ENCODE assay signal across 31 cellular contexts in genomic region chr12:90401185-90401584, GRCh38.
"Had no signal": no experiment of that assay in that cellular context is flagged by ENCODE, and none has a peak within 500 bp of the region (broad histone marks: within the 10 kb centered on the region; RNA-seq: fewer than 3 reads in every experiment).

No MANE protein-coding gene starts in this region.

- H3K4me2 ChIP-seq: neural progenitor cell, smooth muscle cell had no signal

- ATAC-seq: naive thymus-derived CD4-positive, alpha-beta T cell; natural killer cell; psoas muscle; right cardiac atrium; sciatic nerve; stimulated activated memory B cell treated with anti-CD40 and anti-IgM and Interleukin-4, amounts not matched to agents 10 μg/mL and 1 μg/mL and 100 μg/mL, for 72 hours; stimulated activated naive CD8-positive, alpha-beta T cell treated with anti-CD3 and anti-CD28 coated beads, Interleukin-15, amount 100 ng/mL, for 72 hours; stimulated activated naive CD8-positive, alpha-beta T cell treated with anti-CD3 and anti-CD28 coated beads, Interleukin-15, Interleukin-2, amounts not matched to agents 100 U/mL and 50 U/mL, for 24 hours; upper lobe of right lung had no signal

- H3K27me3 Mint-ChIP-seq: progenitor cell of endocrine pancreas; stimulated activated naive CD8-positive, alpha-beta T cell treated with anti-CD3 and anti-CD28 coated beads, Interleukin-15, amount 100 ng/mL, for 72 hours had no signal

- H3K9me3 ChIP-seq: ovary, suprapubic skin, testis had no signal

- H3K79me2 ChIP-seq: parathyroid adenoma had no signal

- H3K4me3 ChIP-seq: neural progenitor cell, ovary, psoas muscle, skin epidermis, smooth muscle cell, spleen, suprapubic skin, testis, tibial artery, transverse colon, upper lobe of right lung, uterus had no signal

- H3K4me1 ChIP-seq: neural progenitor cell, parathyroid adenoma, psoas muscle, spleen, suprapubic skin, testis, tibial artery, upper lobe of right lung, uterus had no signal

- H3K9ac ChIP-seq: neural progenitor cell, parathyroid adenoma had no signal

- H3K27ac ChIP-seq: neural progenitor cell, ovary, parathyroid adenoma, psoas muscle, skin epidermis, spleen, suprapubic skin, testis, tibial artery, transverse colon, upper lobe of right lung, uterus had no signal

- H3K4me3 Mint-ChIP-seq: naive thymus-derived CD4-positive, alpha-beta T cell; natural killer cell; nephron; neural progenitor cell; stimulated activated memory B cell treated with anti-CD40 and anti-IgM and Interleukin-4, amounts not matched to agents 10 μg/mL and 1 μg/mL and 100 μg/mL, for 72 hours; stimulated activated naive CD8-positive, alpha-beta T cell treated with anti-CD3 and anti-CD28 coated beads, Interleukin-15, amount 100 ng/mL, for 72 hours had no signal

- DNase-seq: naive thymus-derived CD4-positive, alpha-beta T cell; natural killer cell; occipital lobe; ovary; posterior cingulate gyrus; psoas muscle; right cardiac atrium; spleen; stimulated activated CD4-positive, alpha-beta T cell treated with anti-CD3 and anti-CD28 coated beads, Interleukin-12 subunit alpha, Interleukin-12 subunit beta, amount 100 ng/mL, for 4 hours; stimulated activated CD4-positive, alpha-beta T cell treated with anti-CD3 and anti-CD28 coated beads, Interleukin-1b, Interleukin-23, amount 100 ng/mL, for 48 hours; stimulated activated CD4-positive, alpha-beta T cell treated with anti-CD3 and anti-CD28 coated beads, Interleukin-4, amount 100 ng/mL, for 1 hour; stimulated activated CD4-positive, alpha-beta T cell treated with anti-CD3 and anti-CD28 coated beads, Interleukin-4, amount 100 ng/mL, for 4 hours; stimulated activated CD8-positive, alpha-beta memory T cell treated with anti-CD3 and anti-CD28 coated beads, Interleukin-4, amount 100 ng/mL, for 48 hours; stimulated activated naive CD4-positive, alpha-beta T cell; stimulated activated naive CD8-positive, alpha-beta T cell treated with anti-CD3 and anti-CD28 coated beads, Interleukin-15, amount 100 ng/mL, for 72 hours; stimulated activated naive CD8-positive, alpha-beta T cell treated with anti-CD3 and anti-CD28 coated beads, Interleukin-15, Interleukin-2, amounts not matched to agents 100 U/mL and 50 U/mL, for 24 hours; substantia nigra; testis; tibial artery; transverse colon; upper lobe of right lung; uterus had no signal

- H3K9me3 Mint-ChIP-seq: stimulated activated memory B cell treated with anti-CD40 and anti-IgM and Interleukin-4, amounts not matched to agents 10 μg/mL and 1 μg/mL and 100 μg/mL, for 72 hours had no signal

- H3K36me3 ChIP-seq: neural progenitor cell, ovary, spleen, suprapubic skin, tibial artery, transverse colon, upper lobe of right lung, uterus had no signal

- H3K4me1 Mint-ChIP-seq: natural killer cell; nephron; stimulated activated naive CD8-positive, alpha-beta T cell treated with anti-CD3 and anti-CD28 coated beads, Interleukin-15, amount 100 ng/mL, for 72 hours had no signal

- H3K36me3 Mint-ChIP-seq: natural killer cell; neural progenitor cell; stimulated activated memory B cell treated with anti-CD40 and anti-IgM and Interleukin-4, amounts not matched to agents 10 μg/mL and 1 μg/mL and 100 μg/mL, for 72 hours had no signal

- H3K27me3 ChIP-seq: neural progenitor cell, ovary, spleen, suprapubic skin, testis, tibial artery, transverse colon, upper lobe of right lung, uterus had no signal

- H2AFZ ChIP-seq: neural progenitor cell, parathyroid adenoma had no signal

- H3K27ac Mint-ChIP-seq: naive thymus-derived CD4-positive, alpha-beta T cell; natural killer cell; nephron; neural progenitor cell; progenitor cell of endocrine pancreas; stimulated activated memory B cell treated with anti-CD40 and anti-IgM and Interleukin-4, amounts not matched to agents 10 μg/mL and 1 μg/mL and 100 μg/mL, for 72 hours had no signal
